In genomic region chr17:78407387-78407990, GRCh38 we compare ENCODE assay signal across 17 cellular contexts. TPM values are rescaled to one million over a fixed set of nuclear protein-coding genes. Genes with fewer than 3 reads are reported as not detected.
DNase-seq lines count a peak whose midpoint lies in the region; ATAC-seq and TF ChIP-seq lines count a peak whose summit lies in the region.
"Had no signal": no experiment of that assay in that cellular context is flagged by ENCODE, and none has a peak within 500 bp of the region (broad histone marks: within the 10 kb centered on the region; RNA-seq: fewer than 3 reads in every experiment).

No MANE protein-coding gene starts in this region.

- H3K27ac Mint-ChIP-seq in activated naive CD4-positive, alpha-beta T cell treated with anti-CD3 and anti-CD28 coated beads, Interleukin-2, amount 10 ng/mL, durations not matched to agents 7 days and 5 days, result peak overlapping the region; percentile 67

- H3K4me2 ChIP-seq in OCI-LY7 (ENCODE audit: low read length), result no peak overlapping the region

- no peak overlapping the region for H2AFZ ChIP-seq in OCI-LY7 (ENCODE audit: low read length)
- H2AFZ ChIP-seq: parathyroid adenoma had no signal

- H3K9me2 ChIP-seq in OCI-LY7 (ENCODE audit: insufficient read depth, low read length), result no peaks in the 10 kb centered on the region

- no peak for TF ChIP-seq POLR2A in GM18505 (IDR thresholded peaks at IDR 0.05; ENCODE audit: borderline replicate concordance, extremely low read depth, insufficient read depth, insufficient read length)

- H3K9me3 ChIP-seq in iPS-15b (ENCODE audit: control insufficient read depth, insufficient read depth, low read length) (no peaks in the 10 kb centered on the region), subcutaneous abdominal adipose tissue (ENCODE audit: control insufficient read depth in 5 of 5, low read length in 5 of 5) (no peaks in the 10 kb centered on the region), OCI-LY7 (ENCODE audit: low read length) (no peaks in the 10 kb centered on the region)

- H3K36me3 ChIP-seq in iPS-15b (ENCODE audit: control insufficient read depth, insufficient read depth, low read length), result peaks cover 44% of the 10 kb centered on the region
- H3K36me3 ChIP-seq in subcutaneous abdominal adipose tissue (ENCODE audit: control insufficient read depth in 5 of 5, insufficient read depth in 5 of 5, low read length in 5 of 5), result peaks cover 0 to 58% (median 39%) of the 10 kb centered on the region in 5 donors
- H3K36me3 ChIP-seq in OCI-LY7 (ENCODE audit: insufficient read depth, low read length), result peaks cover 69% of the 10 kb centered on the region

- H3K79me2 ChIP-seq in OCI-LY7 (ENCODE audit: insufficient read depth, low read depth, low read length), result no peaks in the 10 kb centered on the region

- H3K36me3 Mint-ChIP-seq in activated naive CD4-positive, alpha-beta T cell treated with anti-CD3 and anti-CD28 coated beads, Interleukin-2, amount 10 ng/mL, durations not matched to agents 7 days and 5 days, result peaks cover 64% of the 10 kb centered on the region

- peaks cover 61% of the 10 kb centered on the region for H3K4me1 Mint-ChIP-seq in activated naive CD4-positive, alpha-beta T cell treated with anti-CD3 and anti-CD28 coated beads, Interleukin-2, amount 10 ng/mL, durations not matched to agents 7 days and 5 days

- H3K9me3 Mint-ChIP-seq in activated naive CD4-positive, alpha-beta T cell treated with anti-CD3 and anti-CD28 coated beads, Interleukin-2, amount 10 ng/mL, durations not matched to agents 7 days and 5 days, result no peaks in the 10 kb centered on the region

- TF ChIP-seq CTCF in OCI-LY7 (conservative IDR thresholded peaks at IDR 0.05; ENCODE audit: low read length), result no peak
- no peak for TF ChIP-seq CTCF in GM10266 (IDR thresholded peaks at IDR 0.05; ENCODE audit: control insufficient read depth, insufficient read depth, low read depth, missing control alignments)

- peak overlapping the region; percentile 26 for H3K9ac ChIP-seq in iPS-15b (ENCODE audit: low read depth, low read length)
- peak overlapping the region in 2 of 5 donors; percentile 7 to 44 for H3K9ac ChIP-seq in subcutaneous abdominal adipose tissue (ENCODE audit: low read length in 5 of 5)
- H3K9ac ChIP-seq: parathyroid adenoma had no signal

- H3K4me3 ChIP-seq in iPS-15b (ENCODE audit: low read depth, low read length), result no peak overlapping the region
- H3K4me3 ChIP-seq in subcutaneous abdominal adipose tissue (ENCODE audit: low read depth in 1 of 5, low read length in 5 of 5), result no peak overlapping the region
- no peak overlapping the region for H3K4me3 ChIP-seq in OCI-LY7 (ENCODE audit: low read depth, low read length, poor library complexity, severe bottlenecking)
- H3K4me3 ChIP-seq: coronary artery had no signal

- H3K4me3 Mint-ChIP-seq in activated naive CD4-positive, alpha-beta T cell treated with anti-CD3 and anti-CD28 coated beads, Interleukin-2, amount 10 ng/mL, durations not matched to agents 7 days and 5 days, result no peak overlapping the region

- CTCF ChIA-PET in activated naive CD4-positive, alpha-beta T cell treated with anti-CD3 and anti-CD28 coated beads, Interleukin-2, amount 10 ng/mL, durations not matched to agents 7 days and 5 days (lab: Charles Lee), result no interaction called here
- CTCF ChIA-PET in OCI-LY7 (lab: Charles Lee; ENCODE audit: unreplicated experiment), result no interaction called here

- H4K20me1 ChIP-seq in OCI-LY7 (ENCODE audit: insufficient read depth, low read length), result no peaks in the 10 kb centered on the region

- intact Hi-C loops in OCI-LY7 (cut with micrococcal nuclease; ENCODE audit: unreplicated experiment), result no loop called here

- H3K27me3 Mint-ChIP-seq in activated naive CD4-positive, alpha-beta T cell treated with anti-CD3 and anti-CD28 coated beads, Interleukin-2, amount 10 ng/mL, durations not matched to agents 7 days and 5 days, result no peaks in the 10 kb centered on the region

- H3K27ac ChIP-seq in subcutaneous abdominal adipose tissue (ENCODE audit: low read depth, low read length), result peak overlapping the region; percentile 62
- H3K27ac ChIP-seq in OCI-LY7 (ENCODE audit: low read depth, low read length, poor library complexity, severe bottlenecking), result no peak overlapping the region
- H3K27ac ChIP-seq: coronary artery, parathyroid adenoma had no signal

- no TSS peak for BruUV-seq in OCI-LY7 (replicated peaks; lab: Mats Ljungman, UMichigan)

- H3K4me1 ChIP-seq in iPS-15b (ENCODE audit: control insufficient read depth, insufficient read depth, low read length) (peaks cover 2% of the 10 kb centered on the region), subcutaneous abdominal adipose tissue (ENCODE audit: control insufficient read depth in 5 of 5, insufficient read depth in 5 of 5, low read length in 5 of 5) (peaks cover 6 to 51% (median 43%) of the 10 kb centered on the region in 5 donors), OCI-LY7 (ENCODE audit: insufficient read depth, low read length, poor library complexity, severe bottlenecking) (no peaks in the 10 kb centered on the region)

- ATAC-seq in GM18505 (IDR thresholded peaks at IDR 0.05; ENCODE audit: unreplicated experiment), result no peak
- ATAC-seq: left lobe of liver had no signal

- no peak for DNase-seq in activated naive CD4-positive, alpha-beta T cell treated with anti-CD3 and anti-CD28 coated beads, Interleukin-2, amount 10 ng/mL, durations not matched to agents 7 days and 5 days
- DNase-seq in activated naive CD4-positive, alpha-beta T cell (lab: John Stamatoyannopoulos, UW), result no peak
- peak; percentile 50 for DNase-seq in NCI-H69 (lab: John Stamatoyannopoulos, UW)
- DNase-seq in OCI-LY7 (ENCODE audit: low spot score), result no peak
- no peak for DNase-seq in GM10266 (ENCODE audit: extremely low spot score)
- DNase-seq: activated T-cell treated with anti-CD3 and anti-CD28 coated beads, Interleukin-2, amount 50 U/mL, for 48 hours; foreskin melanocyte; NCI-H1048; stimulated activated CD4-positive, alpha-beta T cell treated with anti-CD3 and anti-CD28 coated beads, Interleukin-4, amount 100 ng/mL, for 1 hour; substantia nigra; T-helper 9 cell had no signal

- POLR2A ChIA-PET in OCI-LY7 (lab: Charles Lee), result no interaction called here

- H3K27me3 ChIP-seq in iPS-15b (ENCODE audit: control insufficient read depth, insufficient read depth, low read length) (no peaks in the 10 kb centered on the region), subcutaneous abdominal adipose tissue (ENCODE audit: control insufficient read depth in 5 of 5, insufficient read depth in 4 of 5, low read length in 5 of 5) (no peaks in the 10 kb centered on the region)

RNA-seq across cellular contexts. Expression of gene PGS1, which starts 29.0 kb away (rescaled TPM):
- 59.6 and 67.3 TPM in 2 replicates for total RNA-seq in OCI-LY7 (2014; rRNA removed; shearing (Covaris generic))
- total RNA-seq in OCI-LY7 (2022), result 61.3 and 68.2 TPM in 2 replicates

RNA-seq across cellular contexts. Expression of gene SOCS3, which starts 47.6 kb away (rescaled TPM):
- not detected in 2 replicates for total RNA-seq in OCI-LY7 (2014; rRNA removed; shearing (Covaris generic))
- total RNA-seq in OCI-LY7 (2022), result not detected in 2 replicates
